ENCODE assay signal across 8 cellular contexts in genomic region chr12:53048780-53049401, GRCh38. TPM values are rescaled to one million over a fixed set of nuclear protein-coding genes. Genes with fewer than 3 reads are reported as not detected.
DNase-seq lines count a peak whose midpoint lies in the region; ATAC-seq lines count a peak whose summit lies in the region.

No MANE protein-coding gene starts in this region.

- H3K36me3 ChIP-seq in duodenal mucosa (ENCODE audit: control insufficient read depth in 1 of 2, insufficient read depth in 2 of 2, low read length in 2 of 2) = no peaks in the 10 kb centered on the region
- H3K36me3 ChIP-seq in urinary bladder (ENCODE audit: insufficient read depth) = no peaks in the 10 kb centered on the region

- peak overlapping the region; percentile 94 for H3K27ac ChIP-seq in duodenal mucosa (ENCODE audit: low read depth, low read length)
- peak overlapping the region; percentile 86 for H3K27ac ChIP-seq in urinary bladder (ENCODE audit: low read depth)

- H3K27me3 Mint-ChIP-seq in activated naive CD4-positive, alpha-beta T cell treated with anti-CD3 and anti-CD28 coated beads, Interleukin-2, amount 10 ng/mL, durations not matched to agents 7 days and 5 days = peaks cover 52% of the 10 kb centered on the region
- no peaks in the 10 kb centered on the region for H3K27me3 Mint-ChIP-seq in memory B cell
- H3K27me3 Mint-ChIP-seq in effector memory CD8-positive, alpha-beta T cell = no peaks in the 10 kb centered on the region

- ATAC-seq in activated naive CD4-positive, alpha-beta T cell treated with anti-CD3 and anti-CD28 coated beads, Interleukin-2, amount 50 U/mL, for 72 hours = no peak
- ATAC-seq in memory B cell (ENCODE audit: low read depth) = no peak
- ATAC-seq in HG03159 (IDR thresholded peaks at IDR 0.05; ENCODE audit: unreplicated experiment) = no peak
- no peak for ATAC-seq in effector memory CD8-positive, alpha-beta T cell (replicated peaks)
- ATAC-seq in GM19023 (IDR thresholded peaks at IDR 0.05; ENCODE audit: unreplicated experiment) = no peak

- no peaks in the 10 kb centered on the region for H3K9me3 Mint-ChIP-seq in activated naive CD4-positive, alpha-beta T cell treated with anti-CD3 and anti-CD28 coated beads, Interleukin-2, amount 10 ng/mL, durations not matched to agents 7 days and 5 days
- no peaks in the 10 kb centered on the region for H3K9me3 Mint-ChIP-seq in activated naive CD4-positive, alpha-beta T cell treated with anti-CD3 and anti-CD28 coated beads, Interleukin-2, amount 50 U/mL, for 72 hours
- H3K9me3 Mint-ChIP-seq in memory B cell = no peaks in the 10 kb centered on the region
- no peaks in the 10 kb centered on the region for H3K9me3 Mint-ChIP-seq in effector memory CD8-positive, alpha-beta T cell

- peaks cover 35% of the 10 kb centered on the region for H3K4me1 Mint-ChIP-seq in activated naive CD4-positive, alpha-beta T cell treated with anti-CD3 and anti-CD28 coated beads, Interleukin-2, amount 10 ng/mL, durations not matched to agents 7 days and 5 days
- H3K4me1 Mint-ChIP-seq in memory B cell = peaks cover 12% of the 10 kb centered on the region
- peaks cover 6 to 19% of the 10 kb centered on the region in 2 donors for H3K4me1 Mint-ChIP-seq in effector memory CD8-positive, alpha-beta T cell (ENCODE audit: low read depth in 2 of 2)

- H3K9ac ChIP-seq in duodenal mucosa (ENCODE audit: low read depth in 1 of 2, low read length in 2 of 2) = peak overlapping the region; percentile 75 to 80

- no peaks in the 10 kb centered on the region for H3K9me3 ChIP-seq in duodenal mucosa (ENCODE audit: control insufficient read depth in 1 of 2, low read length in 2 of 2)

- no peak for DNase-seq in activated naive CD4-positive, alpha-beta T cell treated with anti-CD3 and anti-CD28 coated beads, Interleukin-2, amount 10 ng/mL, durations not matched to agents 7 days and 5 days
- no peak for DNase-seq in activated naive CD4-positive, alpha-beta T cell treated with anti-CD3 and anti-CD28 coated beads, Interleukin-2, amount 50 U/mL, for 72 hours (ENCODE audit: low spot score in 2 of 2)
- DNase-seq in memory B cell (ENCODE audit: low spot score in 2 of 2) = no peak
- no peak for DNase-seq in effector memory CD8-positive, alpha-beta T cell

- H3K4me3 ChIP-seq in duodenal mucosa (ENCODE audit: low read depth in 1 of 2, low read length in 2 of 2) = peak overlapping the region; percentile 64 to 65
- peak overlapping the region; percentile 59 for H3K4me3 ChIP-seq in urinary bladder (ENCODE audit: low read depth, low read length)

- H3K27ac Mint-ChIP-seq in activated naive CD4-positive, alpha-beta T cell treated with anti-CD3 and anti-CD28 coated beads, Interleukin-2, amount 10 ng/mL, durations not matched to agents 7 days and 5 days = peak overlapping the region; percentile 67
- H3K27ac Mint-ChIP-seq in activated naive CD4-positive, alpha-beta T cell treated with anti-CD3 and anti-CD28 coated beads, Interleukin-2, amount 50 U/mL, for 72 hours = no peak overlapping the region
- peak overlapping the region; percentile 31 for H3K27ac Mint-ChIP-seq in memory B cell
- H3K27ac Mint-ChIP-seq in effector memory CD8-positive, alpha-beta T cell = peak overlapping the region in 1 of 2 donors; percentile 77

- H3K27me3 ChIP-seq in duodenal mucosa (ENCODE audit: control insufficient read depth in 1 of 2, insufficient read depth in 2 of 2, low read length in 2 of 2) = no peaks in the 10 kb centered on the region

- H3K4me1 ChIP-seq in duodenal mucosa (ENCODE audit: control insufficient read depth in 1 of 2, insufficient read depth in 2 of 2, low read length in 2 of 2) (peaks cover 76 to 78% of the 10 kb centered on the region in 2 donors), urinary bladder (ENCODE audit: insufficient read depth) (no peaks in the 10 kb centered on the region)

- 15% methylated on average over 6 of the region's 6 CpGs for WGBS in urinary bladder

- no peaks in the 10 kb centered on the region for H3K36me3 Mint-ChIP-seq in activated naive CD4-positive, alpha-beta T cell treated with anti-CD3 and anti-CD28 coated beads, Interleukin-2, amount 10 ng/mL, durations not matched to agents 7 days and 5 days
- H3K36me3 Mint-ChIP-seq in activated naive CD4-positive, alpha-beta T cell treated with anti-CD3 and anti-CD28 coated beads, Interleukin-2, amount 50 U/mL, for 72 hours = no peaks in the 10 kb centered on the region
- no peaks in the 10 kb centered on the region for H3K36me3 Mint-ChIP-seq in memory B cell
- peaks cover 1% of the 10 kb centered on the region for H3K36me3 Mint-ChIP-seq in effector memory CD8-positive, alpha-beta T cell (ENCODE audit: insufficient read depth)

- CTCF ChIA-PET in activated naive CD4-positive, alpha-beta T cell treated with anti-CD3 and anti-CD28 coated beads, Interleukin-2, amount 10 ng/mL, durations not matched to agents 7 days and 5 days (lab: Charles Lee) = interaction anchor here (0.8 to 6.3 kb wide), 6 partner anchors 7 to 69 kb away, joined by 3 to 33 read pairs (median 6); partner anchors contain the start of gene SOAT2

- no peak overlapping the region for H3K4me3 Mint-ChIP-seq in activated naive CD4-positive, alpha-beta T cell treated with anti-CD3 and anti-CD28 coated beads, Interleukin-2, amount 10 ng/mL, durations not matched to agents 7 days and 5 days
- no peak overlapping the region for H3K4me3 Mint-ChIP-seq in memory B cell
- H3K4me3 Mint-ChIP-seq in effector memory CD8-positive, alpha-beta T cell = no peak overlapping the region

RNA-seq across cellular contexts. Expression of gene TNS2, which starts 1.0 kb away (rescaled TPM):
- 1 to 10 TPM; 1.2 to 2.1 TPM for total RNA-seq in activated naive CD4-positive, alpha-beta T cell treated with anti-CD3 and anti-CD28 coated beads, Interleukin-2, amount 50 U/mL, for 72 hours
- total RNA-seq in urinary bladder = 57.9 TPM
- polyA plus RNA-seq in urinary bladder = 178 TPM

RNA-seq across cellular contexts. Expression of gene SPRYD3, which starts 30.3 kb away (rescaled TPM):
- 10 to 100 TPM; 19.2 to 22.2 TPM for total RNA-seq in activated naive CD4-positive, alpha-beta T cell treated with anti-CD3 and anti-CD28 coated beads, Interleukin-2, amount 50 U/mL, for 72 hours
- total RNA-seq in urinary bladder = 9.0 TPM
- 66.3 TPM for polyA plus RNA-seq in urinary bladder

RNA-seq across cellular contexts. Expression of gene EIF4B, which starts 42.6 kb away (rescaled TPM):
- 1,000 to 10,000 TPM in 1 of 2 donors, 100 to 1,000 TPM in 1; 637 to 1,013 TPM for total RNA-seq in activated naive CD4-positive, alpha-beta T cell treated with anti-CD3 and anti-CD28 coated beads, Interleukin-2, amount 50 U/mL, for 72 hours
- total RNA-seq in urinary bladder = 743 TPM
- 246 TPM for polyA plus RNA-seq in urinary bladder

RNA-seq across cellular contexts. Expression of gene IGFBP6, which starts 48.6 kb away (rescaled TPM):
- 1 to 10 TPM; 1.5 to 3.6 TPM for total RNA-seq in activated naive CD4-positive, alpha-beta T cell treated with anti-CD3 and anti-CD28 coated beads, Interleukin-2, amount 50 U/mL, for 72 hours
- 39.8 TPM for total RNA-seq in urinary bladder
- polyA plus RNA-seq in urinary bladder = 461 TPM

RNA-seq across cellular contexts. Expression of gene SOAT2, which starts 54.4 kb away (rescaled TPM):
- under 1 TPM; 0.35 to 0.59 TPM for total RNA-seq in activated naive CD4-positive, alpha-beta T cell treated with anti-CD3 and anti-CD28 coated beads, Interleukin-2, amount 50 U/mL, for 72 hours
- total RNA-seq in urinary bladder = not detected
- 0.30 TPM for polyA plus RNA-seq in urinary bladder

Comparison
In these comparisons a context has a peak if more than half of its experiments do, and no peak if none do; other contexts are left out.
1. H3K27ac Mint-ChIP-seq: peak in activated naive CD4-positive, alpha-beta T cell treated with anti-CD3 and anti-CD28 coated beads, Interleukin-2, amount 10 ng/mL, durations not matched to agents 7 days and 5 days (single experiment) and memory B cell (single experiment); none in activated naive CD4-positive, alpha-beta T cell treated with anti-CD3 and anti-CD28 coated beads, Interleukin-2, amount 50 U/mL, for 72 hours (0 of 2).
2. RNA of gene TNS2, which starts 1.0 kb away (total RNA-seq): 57.9 TPM in urinary bladder (single experiment); 1.2 to 2.1 TPM in activated naive CD4-positive, alpha-beta T cell treated with anti-CD3 and anti-CD28 coated beads, Interleukin-2, amount 50 U/mL, for 72 hours; every median in the first group is over 10 times any median in the second.